In the genomic region with DNA sequence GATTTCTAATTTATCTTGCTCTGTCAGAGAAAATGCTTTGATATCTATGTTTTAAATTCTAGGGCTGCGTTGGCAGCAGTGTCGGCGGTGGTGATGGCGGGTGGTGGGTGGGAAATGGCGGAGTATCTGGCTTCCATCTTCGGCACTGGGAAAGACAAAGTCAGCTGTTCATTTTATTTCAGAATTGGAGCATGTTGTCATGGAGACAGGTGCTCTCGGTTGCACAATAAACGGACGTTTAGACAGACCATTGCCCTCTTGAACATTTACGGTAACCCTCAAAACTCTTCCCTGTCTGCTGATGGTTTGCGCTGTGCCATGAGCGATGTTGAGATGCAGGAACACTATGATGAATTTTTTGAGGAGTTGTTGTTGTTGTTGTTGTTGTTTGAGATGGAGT, we compare ENCODE assay signal across 32 cellular contexts. TPM values are rescaled to one million over a fixed set of nuclear protein-coding genes. Genes with fewer than 3 reads are reported as not detected.
"Had no signal": no experiment of that assay in that cellular context is flagged by ENCODE, and none has a peak within 500 bp of the region (broad histone marks: within the 10 kb centered on the region; RNA-seq: fewer than 3 reads in every experiment).

No MANE protein-coding gene starts in this region.

- H3K4me3 ChIP-seq: neural progenitor cell, ovary, psoas muscle, skin epidermis, smooth muscle cell, spleen, suprapubic skin, tibial artery, transverse colon, upper lobe of right lung, uterus had no signal

- H3K4me2 ChIP-seq: neural progenitor cell had no signal

- ATAC-seq: natural killer cell; psoas muscle; right cardiac atrium; sciatic nerve; stimulated activated memory B cell treated with anti-CD40 and anti-IgM and Interleukin-4, amounts not matched to agents 10 μg/mL and 1 μg/mL and 100 μg/mL, for 72 hours; stimulated activated naive CD8-positive, alpha-beta T cell treated with anti-CD3 and anti-CD28 coated beads, Interleukin-15, amount 100 ng/mL, for 72 hours; stimulated activated naive CD8-positive, alpha-beta T cell treated with anti-CD3 and anti-CD28 coated beads, Interleukin-15, Interleukin-2, amounts not matched to agents 100 U/mL and 50 U/mL, for 24 hours; upper lobe of right lung had no signal

- H3K79me2 ChIP-seq: parathyroid adenoma had no signal

- H3K4me1 ChIP-seq: neural progenitor cell, parathyroid adenoma, psoas muscle, spleen, suprapubic skin, testis, tibial artery, transverse colon, upper lobe of right lung, uterus had no signal

- H2AFZ ChIP-seq: neural progenitor cell, parathyroid adenoma had no signal

- H3K27me3 ChIP-seq: neural progenitor cell, ovary, testis, tibial artery had no signal

- H3K36me3 ChIP-seq: neural progenitor cell, ovary, spleen, suprapubic skin, tibial artery, transverse colon, upper lobe of right lung, uterus had no signal

- H3K9ac ChIP-seq: neural progenitor cell, parathyroid adenoma had no signal

- DNase-seq: natural killer cell; occipital lobe; ovary; posterior cingulate gyrus; psoas muscle; right cardiac atrium; spleen; stimulated activated CD4-positive, alpha-beta T cell treated with anti-CD3 and anti-CD28 coated beads, Interleukin-12 subunit alpha, Interleukin-12 subunit beta, amount 100 ng/mL, for 4 hours; stimulated activated CD4-positive, alpha-beta T cell treated with anti-CD3 and anti-CD28 coated beads, Interleukin-1b, Interleukin-23, amount 100 ng/mL, for 48 hours; stimulated activated CD4-positive, alpha-beta T cell treated with anti-CD3 and anti-CD28 coated beads, Interleukin-4, amount 100 ng/mL, for 1 hour; stimulated activated CD4-positive, alpha-beta T cell treated with anti-CD3 and anti-CD28 coated beads, Interleukin-4, amount 100 ng/mL, for 4 hours; stimulated activated CD8-positive, alpha-beta memory T cell treated with anti-CD3 and anti-CD28 coated beads, Interleukin-4, amount 100 ng/mL, for 48 hours; stimulated activated naive CD4-positive, alpha-beta T cell; stimulated activated naive CD8-positive, alpha-beta T cell treated with anti-CD3 and anti-CD28 coated beads, Interleukin-15, amount 100 ng/mL, for 72 hours; stimulated activated naive CD8-positive, alpha-beta T cell treated with anti-CD3 and anti-CD28 coated beads, Interleukin-15, Interleukin-2, amounts not matched to agents 100 U/mL and 50 U/mL, for 24 hours; substantia nigra; tibial artery; transverse colon; upper lobe of right lung; uterus had no signal

- H3K9me3 ChIP-seq: ovary, psoas muscle, spleen, suprapubic skin, testis, tibial artery, transverse colon, upper lobe of right lung, uterus had no signal

- H3K27ac ChIP-seq: neural progenitor cell, ovary, parathyroid adenoma, psoas muscle, skin epidermis, spleen, suprapubic skin, testis, tibial artery, transverse colon, upper lobe of right lung, uterus had no signal

RNA-seq across cellular contexts. Expression of a gene that starts 36.1 kb away (rescaled TPM):
- total RNA-seq: natural killer cell, occipital lobe, osteoblast, ovary, progenitor cell of endocrine pancreas, psoas muscle, renal cortical epithelial cell, right cardiac atrium, sciatic nerve, smooth muscle cell, spleen, suprapubic skin, upper lobe of right lung, uterus had no signal
- polyA plus RNA-seq: neural cell, ovary had no signal
